In the genomic region with DNA sequence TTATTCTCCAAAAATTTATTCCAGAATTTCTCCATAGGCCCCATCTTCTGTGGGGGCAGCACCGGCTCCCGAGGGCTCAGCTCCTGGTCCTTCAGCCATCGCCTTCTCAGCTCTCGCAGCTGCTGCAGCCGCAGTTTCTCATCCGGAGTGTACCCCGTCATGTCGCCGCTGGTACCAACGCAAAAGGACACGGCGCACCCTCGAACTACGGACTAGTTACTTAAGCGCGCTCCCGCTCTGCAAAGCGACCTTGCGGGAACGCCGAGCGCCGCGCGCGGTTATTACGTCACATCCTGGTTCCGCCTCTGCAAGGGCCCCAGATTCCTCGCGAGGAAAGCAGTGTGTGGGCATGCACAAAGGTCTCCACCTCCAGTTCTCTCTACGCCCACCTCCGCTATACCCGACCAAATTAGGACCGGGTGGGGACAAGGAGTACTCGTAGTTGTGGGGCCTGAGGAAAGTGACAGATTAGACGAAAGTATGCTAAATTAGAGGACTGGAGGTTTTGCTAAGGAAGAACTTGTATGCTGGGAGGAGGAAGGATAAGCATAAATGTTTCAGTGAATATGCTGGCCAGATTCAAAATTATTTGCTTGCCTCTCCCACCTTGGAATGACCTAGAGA, we compare ENCODE assay signal across 8 cellular contexts. TPM values are rescaled to one million over a fixed set of nuclear protein-coding genes. Genes with fewer than 3 reads are reported as not detected.
DNase-seq lines count a peak whose midpoint lies in the region; ATAC-seq, FAIRE-seq and TF ChIP-seq lines count a peak whose summit lies in the region.

A gene (minus strand): TSS at position 260 of the 624 bp plus-strand sequence. CDS start 99 bp downstream, at position 161.

- H3K4me1 ChIP-seq in adrenal gland (replicated peaks in 1 of 2) (peaks cover 8 to 26% of the 10 kb centered on the region in 2 donors), heart left ventricle (peaks cover 0 to 35% (median 21%) of the 10 kb centered on the region in 12 donors), upper lobe of right lung (peaks cover 19% of the 10 kb centered on the region)

- H3K9me3 ChIP-seq in adrenal gland (replicated peaks in 1 of 3) = no peaks in the 10 kb centered on the region
- no peaks in the 10 kb centered on the region for H3K9me3 ChIP-seq in heart left ventricle
- H3K9me3 ChIP-seq in upper lobe of right lung = no peaks in the 10 kb centered on the region

- WGBS in adrenal gland, 4 donors = 0% methylated on average over 21 to 36 of the region's 36 CpGs
- WGBS in heart left ventricle, 4 donors = 0% methylated on average over 32 to 36 of the region's 36 CpGs

- peak; percentile 78 for ATAC-seq in HG02852 (IDR thresholded peaks at IDR 0.05; ENCODE audit: unreplicated experiment)
- peak; percentile 96 to 99 (median 99) for ATAC-seq in heart left ventricle
- ATAC-seq in upper lobe of right lung = peak; percentile 98

- H3K27ac ChIP-seq in adrenal gland (peak within 1 kb of the TSS; percentile 8 to 88 (median 73)), heart left ventricle (peak within 1 kb of the TSS; percentile 79 to 98 (median 92)), upper lobe of right lung (peak within 1 kb of the TSS; percentile 91)

- intact Hi-C loops in adrenal gland (cut with DNase I) = no loop called here
- intact Hi-C loops in heart left ventricle (cut with DNase I) = loop anchor here in 6 of 10 donors (1.0 to 10.0 kb wide), 9 partner anchors 20 to 189 kb away; a partner anchor contains a TSS
- intact Hi-C loops in posterior vena cava (cut with DNase I) = no loop called here
- intact Hi-C loops in upper lobe of right lung (cut with DNase I) = no loop called here

- no peaks in the 10 kb centered on the region for H3K27me3 ChIP-seq in adrenal gland
- H3K27me3 ChIP-seq in heart left ventricle = no peaks in the 10 kb centered on the region
- no peaks in the 10 kb centered on the region for H3K27me3 ChIP-seq in upper lobe of right lung

- peak; percentile 87 for TF ChIP-seq POLR2A in GM12892 (IDR thresholded peaks at IDR 0.05; ENCODE audit: low read depth, low read length)
- TF ChIP-seq POLR2A in adrenal gland (IDR thresholded peaks at IDR 0.05) = peak; percentile 52 to 84
- peak in 1 of 2 donors; percentile 75 for TF ChIP-seq POLR2A in heart left ventricle (IDR thresholded peaks at IDR 0.05)

- peaks cover 0 to 4% of the 10 kb centered on the region in 2 donors for H3K36me3 ChIP-seq in adrenal gland (replicated peaks in 1 of 2)
- peaks cover 0 to 25% (median 10%) of the 10 kb centered on the region in 9 donors for H3K36me3 ChIP-seq in heart left ventricle
- H3K36me3 ChIP-seq in upper lobe of right lung = no peaks in the 10 kb centered on the region

- no peak for TF ChIP-seq CTCF in adrenal gland (IDR thresholded peaks at IDR 0.05)
- TF ChIP-seq CTCF in heart left ventricle (IDR thresholded peaks at IDR 0.05) = no peak
- no peak for TF ChIP-seq CTCF in upper lobe of right lung (IDR thresholded peaks at IDR 0.05)

- DNase-seq in GM12892 (ENCODE audit: insufficient read length) = peak; percentile 63
- peak; percentile 95 for DNase-seq in NCI-H146 (lab: John Stamatoyannopoulos, UW)
- DNase-seq in T-helper 1 cell = peak; percentile 87 to 97 (median 92)
- DNase-seq in adrenal gland = peak; percentile 91 to 96 (median 94)
- peak; percentile 94 to 97 (median 96) for DNase-seq in heart left ventricle
- DNase-seq in posterior vena cava (ENCODE audit: low spot score) = peak; percentile 99
- DNase-seq in upper lobe of right lung = peak; percentile 98

- FAIRE-seq in GM12892 (lab: Jason Lieb, UNC) = peak; percentile 99

- H3K4me3 ChIP-seq in adrenal gland = peak within 1 kb of the TSS; percentile 11 to 84 (median 78)
- H3K4me3 ChIP-seq in heart left ventricle = peak within 1 kb of the TSS; percentile 71 to 96 (median 80)
- H3K4me3 ChIP-seq in upper lobe of right lung = peak within 1 kb of the TSS; percentile 89

RNA-seq across cellular contexts. Expression of the gene that starts here (rescaled TPM):
- 60.2 TPM for polyA plus RNA-seq in GM12892 (2012; ENCODE audit: missing spikeins)
- total RNA-seq in adrenal gland (10 to 100 TPM; 30.5 to 76.9 (median 54.1) TPM), heart left ventricle (100 to 1,000 TPM in 7 of 9 donors, 10 to 100 TPM in 2; 74.6 to 209 (median 125) TPM), posterior vena cava (10 to 100 TPM; 43.4 to 51.8 TPM), upper lobe of right lung (38.2 TPM)
- polyA plus RNA-seq in adrenal gland (10 to 100 TPM; 23.2 to 32.4 (median 31.1) TPM), heart left ventricle (100 to 1,000 TPM in 1 of 2 donors, 10 to 100 TPM in 1; 89.2 to 149 TPM)

Comparison
In these comparisons a context has a peak if more than half of its experiments do, and no peak if none do; other contexts are left out.
1. Peak in every context shown above with its lines: DNase-seq, ATAC-seq, H3K4me3 ChIP-seq and H3K27ac ChIP-seq.
2. intact Hi-C loops: an anchor here in heart left ventricle (1.0 to 10.0 kb wide); none called in adrenal gland, posterior vena cava and upper lobe of right lung.